ENCODE assay signal across 8 cellular contexts in genomic region chr12:92143280-92143679, GRCh38. TPM values are rescaled to one million over a fixed set of nuclear protein-coding genes. Genes with fewer than 3 reads are reported as not detected.
A peak's percentile ranks its signal among the peaks of the same experiment; 100 is the strongest.
DNase-seq lines count a peak whose midpoint lies in the region; ATAC-seq, FAIRE-seq and TF ChIP-seq lines count a peak whose summit lies in the region.

No MANE protein-coding gene starts in this region.

- TF ChIP-seq EP300 in K562 (IDR thresholded peaks at IDR 0.05; ENCODE audit: low read length): no peak

- H2BK15ac ChIP-seq in mesenchymal stem cell (ENCODE audit: low read depth, poor library complexity, severe bottlenecking): no peak overlapping the region

- H3K23ac ChIP-seq in mesenchymal stem cell (ENCODE audit: low read length in 2 of 2): no peak overlapping the region

- H4K91ac ChIP-seq in mesenchymal stem cell (ENCODE audit: low read length): no peak overlapping the region

- H4K20me1 ChIP-seq in K562 (replicated peaks; ENCODE audit: control insufficient read depth, insufficient read depth, low read length): peaks cover 41% of the 10 kb centered on the region

- H3K4me1 ChIP-seq in heart right ventricle (peaks cover 0 to 50% (median 26%) of the 10 kb centered on the region in 9 donors), K562 (replicated peaks in 1 of 2; ENCODE audit: control insufficient read depth in 2 of 2, insufficient read depth in 2 of 2, low read length in 2 of 2) (peaks cover 13 to 14% of the 10 kb centered on the region in 2 experiments; a peak in 4 of 5 replicates), mesenchymal stem cell (ENCODE audit: control insufficient read depth, insufficient read depth, low read depth, low read length) (peaks cover 2% of the 10 kb centered on the region), urinary bladder (ENCODE audit: insufficient read depth) (no peaks in the 10 kb centered on the region)

- H2BK120ac ChIP-seq in mesenchymal stem cell (ENCODE audit: low read depth, low read length): no peak overlapping the region

- 3 to 10% methylated on average over 2 of the region's 2 CpGs for WGBS in heart right ventricle, 2 donors
- 15% methylated on average over 2 of the region's 2 CpGs for WGBS in K562 (ENCODE audit: insufficient coverage, low coverage, missing lambda C conversion rate)
- 50% methylated on average over 2 of the region's 2 CpGs for WGBS in mesenchymal stem cell
- 11% methylated on average over 2 of the region's 2 CpGs for whole genome bisulfite sequencing in urinary bladder

- no peak for FAIRE-seq in K562 (lab: Jason Lieb, UNC)

- H3K27me3 ChIP-seq in heart right ventricle (no peaks in the 10 kb centered on the region), K562 (ENCODE audit: control insufficient read depth in 2 of 2, insufficient read depth in 2 of 2, low read length in 2 of 2) (no peaks in the 10 kb centered on the region), mesenchymal stem cell (ENCODE audit: control insufficient read depth in 1 of 2, insufficient read depth in 1 of 2, low read length in 2 of 2) (no peaks in the 10 kb centered on the region)

- CTCF ChIA-PET in K562 (lab: Yijun Ruan, JAX; ENCODE audit: low intra/inter-chr PET ratio): interaction anchor here (0.6 to 1.4 kb wide), 3 partner anchors 9 to 427 kb away, joined by 3 to 4 read pairs (median 4); no protein-coding TSS in a partner anchor

- TF ChIP-seq CTCF in heart right ventricle (IDR thresholded peaks at IDR 0.05) (no peak), K562 (IDR thresholded peaks at IDR 0.05 in 2 of 3, conservative IDR thresholded peaks at IDR 0.05 in 1 of 3; ENCODE audit: insufficient read depth in 2 of 3, low read depth in 1 of 3, low read length in 3 of 3) (no peak)

- no peak overlapping the region for H2AFZ ChIP-seq in K562 (ENCODE audit: low read depth, low read length)
- no peak overlapping the region for H2AFZ ChIP-seq in mesenchymal stem cell (ENCODE audit: low read depth, low read length)

- H3K9ac ChIP-seq in K562 (ENCODE audit: insufficient read depth in 1 of 2, low read depth in 2 of 2, low read length in 2 of 2) (peak overlapping the region in 1 of 2 experiments; percentile 82; a peak in 2 of 4 replicates), mesenchymal stem cell (ENCODE audit: low read length) (peak overlapping the region; percentile 93)

- intact Hi-C loops in heart right ventricle (cut with DNase I): loop anchor here (2.0 to 10.0 kb wide), 18 partner anchors 102 to 761 kb away; no protein-coding TSS in a partner anchor
- intact Hi-C loops in cardiac septum (cut with DNase I): loop anchor here (5.0 to 10.0 kb wide), 5 partner anchors 141 to 536 kb away; no protein-coding TSS in a partner anchor
- intact Hi-C loops in K562 (cut with micrococcal nuclease): loop anchor here (5.0 to 10.0 kb wide), 3 partner anchors 66 to 331 kb away; no protein-coding TSS in a partner anchor

- H3K9me3 ChIP-seq in heart right ventricle: no peaks in the 10 kb centered on the region
- no peaks in the 10 kb centered on the region for H3K9me3 ChIP-seq in K562 (replicated peaks; ENCODE audit: control insufficient read depth, insufficient read depth, low read depth, low read length)
- H3K9me3 ChIP-seq in mesenchymal stem cell (ENCODE audit: control insufficient read depth, low read length): no peaks in the 10 kb centered on the region

- no peak overlapping the region for H4K8ac ChIP-seq in mesenchymal stem cell (ENCODE audit: low read length)

- H3K14ac ChIP-seq in mesenchymal stem cell (ENCODE audit: low read length in 2 of 2): no peak overlapping the region

- no TSS peak for BruUV-seq in K562 (replicated peaks; lab: Mats Ljungman, UMichigan)

- H2AK5ac ChIP-seq in mesenchymal stem cell (ENCODE audit: low read length, severe bottlenecking): no peak overlapping the region

- POLR2A ChIA-PET in K562 (lab: Yijun Ruan, JAX): interaction anchor here (0.6 to 3.8 kb wide), 26 partner anchors 10 to 762 kb away, joined by 3 to 44 read pairs (median 4); no protein-coding TSS in a partner anchor

- TF ChIP-seq RAD21 in K562 (CRISPR knock-in tag; conservative IDR thresholded peaks at IDR 0.05 in 1 of 2, IDR thresholded peaks at IDR 0.05 in 1 of 2): no peak

- H3K79me2 ChIP-seq in K562 (ENCODE audit: control insufficient read depth, insufficient read depth, low read length): peaks cover 88% of the 10 kb centered on the region

- no peaks in the 10 kb centered on the region for H3K79me1 ChIP-seq in mesenchymal stem cell (replicated peaks; ENCODE audit: low read length, poor library complexity, severe bottlenecking)

- no peak overlapping the region for H2BK12ac ChIP-seq in mesenchymal stem cell (ENCODE audit: low read length in 2 of 2)

- ATAC-seq in heart right ventricle: no peak
- no peak for ATAC-seq in K562
- no peak for ATAC-seq in HG03469 (IDR thresholded peaks at IDR 0.05; ENCODE audit: unreplicated experiment)
- ATAC-seq in GM21786 (IDR thresholded peaks at IDR 0.05; ENCODE audit: unreplicated experiment): no peak
- no peak for ATAC-seq in HG02571 (IDR thresholded peaks at IDR 0.05; ENCODE audit: unreplicated experiment)

- peak overlapping the region; percentile 83 to 98 (median 90) for H3K4me3 ChIP-seq in heart right ventricle
- peak overlapping the region; percentile 88 for H3K4me3 ChIP-seq in K562
- H3K4me3 ChIP-seq in mesenchymal stem cell (ENCODE audit: insufficient read depth in 1 of 2, low read depth in 1 of 2, low read length in 2 of 2): peak overlapping the region in 1 of 2 experiments; percentile 87
- H3K4me3 ChIP-seq in urinary bladder (ENCODE audit: low read depth, low read length): peak overlapping the region; percentile 94

- peak overlapping the region; percentile 87 for H3K4me2 ChIP-seq in K562 (ENCODE audit: insufficient read depth, low read length)
- peak overlapping the region; percentile 49 for H3K4me2 ChIP-seq in mesenchymal stem cell (ENCODE audit: low read length, poor library complexity, severe bottlenecking)

- H3K4ac ChIP-seq in mesenchymal stem cell (ENCODE audit: low read depth in 1 of 2, low read length in 2 of 2): no peak overlapping the region

- H3K9me1 ChIP-seq in K562 (ENCODE audit: control insufficient read depth, insufficient read depth, low read length): no peaks in the 10 kb centered on the region

- no peak overlapping the region for H3K18ac ChIP-seq in mesenchymal stem cell (ENCODE audit: low read depth in 1 of 2, low read length in 2 of 2)

- H2BK5ac ChIP-seq in mesenchymal stem cell (ENCODE audit: low read depth, low read length, poor library complexity, severe bottlenecking): no peak overlapping the region

- no peak for TF ChIP-seq POLR2A in K562 (conservative IDR thresholded peaks at IDR 0.05)

- no peak for DNase-seq in heart right ventricle
- no peak for DNase-seq in cardiac septum (ENCODE audit: low spot score)
- DNase-seq in K562 (ENCODE audit: extremely low read depth in 1 of 4, low spot score in 3 of 4): no peak
- peak; percentile 13 for DNase-seq in mesenchymal stem cell

- peaks cover 0 to 53% (median 5%) of the 10 kb centered on the region in 9 donors for H3K36me3 ChIP-seq in heart right ventricle
- peaks cover 44% of the 10 kb centered on the region for H3K36me3 ChIP-seq in K562 (ENCODE audit: control insufficient read depth, insufficient read depth, low read length)
- peaks cover 3 to 41% of the 10 kb centered on the region in 2 experiments for H3K36me3 ChIP-seq in mesenchymal stem cell (ENCODE audit: control insufficient read depth in 1 of 2, insufficient read depth in 2 of 2, low read depth in 1 of 2, low read length in 2 of 2)
- no peaks in the 10 kb centered on the region for H3K36me3 ChIP-seq in urinary bladder (ENCODE audit: insufficient read depth)

- in situ Hi-C loops in K562 (cut with MboI): no loop called here

- H3K27ac ChIP-seq in heart right ventricle (peak overlapping the region; percentile 84 to 99 (median 98)), K562 (ENCODE audit: extremely low read depth, low read depth, low read length) (no peak overlapping the region; the same call in 2 of the 3 replicates), mesenchymal stem cell (ENCODE audit: low read length, poor library complexity, severe bottlenecking) (peak overlapping the region; percentile 34), urinary bladder (ENCODE audit: low read depth) (peak overlapping the region; percentile 67)

TF ChIP-seq in K562, 482 proteins besides CTCF, POLR2A, EP300 and RAD21:
- TF ChIP-seq RBFOX2 (IDR thresholded peaks at IDR 0.05; ENCODE audit: low read depth, low read length): peak; percentile 33; the same call in 1 of the 2 replicates
- TF ChIP-seq RFX1 (IDR thresholded peaks at IDR 0.05): peak; percentile 10; the same call in 1 of the 2 replicates
- 0 out of 2 replicates have a peak, but pooled peaks have one; percentile 6 for TF ChIP-seq POLR2H (tag; IDR thresholded peaks at IDR 0.05; ENCODE audit: low read depth)
- no peak for TF ChIP-seq ZNF165 (CRISPR knock-in tag; IDR thresholded peaks at IDR 0.05; ENCODE audit: borderline replicate concordance)

RNA-seq across cellular contexts. Expression of gene BTG1, which starts 2.4 kb away (rescaled TPM):
- 100 to 1,000 TPM in 2 of 10 donors, 10 to 100 TPM in 8; 54.4 to 127 (median 71.3) TPM for total RNA-seq in heart right ventricle
- 10 to 100 TPM; 20.0 to 33.4 TPM for polyA plus RNA-seq in heart right ventricle
- 72.8 TPM for total RNA-seq in cardiac septum
- 25.9 and 32.5 TPM in 2 replicates for total RNA-seq in K562 (2011; cell fraction: chromatin; rRNA removed; ENCODE audit: low replicate concordance)
- total RNA-seq in K562 (2011; cell fraction: nucleolus; rRNA removed): 9.2 and 10.9 TPM in 2 replicates
- total RNA-seq in K562 (2011; cell fraction: nucleoplasm; rRNA removed): 21.7 and 32.1 TPM in 2 replicates
- 4.3 and 4.5 TPM in 2 replicates for total RNA-seq in K562 (2014; rRNA removed)
- 8.0 and 9.9 TPM in 2 replicates for total RNA-seq in K562 (2014; rRNA removed; fragmentation: Illumina TruSeq; extraction: Trizol)
- 4.9 and 6.4 TPM in 2 replicates for total RNA-seq in K562 (2015; rRNA removed; fragmentation: Illumina TruSeq; extraction: Trizol)
- total RNA-seq in K562 (2021): 28.6 and 29.5 TPM in 2 replicates
- polyA plus RNA-seq in K562 (2011; rRNA removed): 9.0 and 27.0 TPM in 2 replicates
- polyA plus RNA-seq in K562 (2011; cell fraction: cytosol; rRNA removed): 7.9 and 16.8 TPM in 2 replicates
- 10.7 and 29.8 TPM in 2 replicates for polyA plus RNA-seq in K562 (2011; cell fraction: nucleus; rRNA removed)
- polyA plus RNA-seq in K562 (2012): 15.3 and 42.8 TPM in 2 replicates
- 7.5 and 12.8 TPM in 2 replicates for polyA plus RNA-seq in K562 (2014; fragmentation: Illumina TruSeq; extraction: Trizol)
- polyA plus RNA-seq in K562 (2014; fragmentation: Nextera tagmentation; extraction: Ambion mirVana): 1 to 10 TPM; 3.7 to 4.3 TPM
- 7.1 and 7.4 TPM in 2 replicates for polyA plus RNA-seq in K562 (2014; rRNA removed)
- 17.2 and 33.9 TPM in 2 replicates for polyA minus RNA-seq in K562 (2011; rRNA and poly(A)+ RNA removed)
- polyA minus RNA-seq in K562 (2011; cell fraction: cytosol; rRNA and poly(A)+ RNA removed): 13.6 and 28.9 TPM in 2 replicates
- 11.0 and 40.8 TPM in 2 replicates for polyA minus RNA-seq in K562 (2011; cell fraction: nucleus; rRNA and poly(A)+ RNA removed)
- polyA plus RNA-seq in mesenchymal stem cell (2013, experiment 1 of 2): 51.7 TPM
- polyA plus RNA-seq in mesenchymal stem cell (2013, experiment 2 of 2): 55.6 TPM
- total RNA-seq in urinary bladder: 32.8 TPM
- 50.6 TPM for polyA plus RNA-seq in urinary bladder
